ENCODE assay signal across 17 cellular contexts in genomic region chr14:52325632-52326031, GRCh38. TPM values are rescaled to one million over a fixed set of nuclear protein-coding genes. Genes with fewer than 3 reads are reported as not detected.
DNase-seq lines count a peak whose midpoint lies in the region; ATAC-seq and TF ChIP-seq lines count a peak whose summit lies in the region.
"Had no signal": no experiment of that assay in that cellular context is flagged by ENCODE, and none has a peak within 500 bp of the region (broad histone marks: within the 10 kb centered on the region; RNA-seq: fewer than 3 reads in every experiment).

No MANE protein-coding gene starts in this region.

- H3K9me3 Mint-ChIP-seq in stimulated activated naive CD8-positive, alpha-beta T cell treated with anti-CD3 and anti-CD28 coated beads, Interleukin-15, Interleukin-2, amounts not matched to agents 100 ng/mL and 50 ng/mL, for 24 hours = peaks cover 19% of the 10 kb centered on the region
- H3K9me3 Mint-ChIP-seq in activated B cell treated with CpG ODN at 0.5 μM for 24 hours = peaks cover 11% of the 10 kb centered on the region

- no peaks in the 10 kb centered on the region for H3K27me3 ChIP-seq in fibroblast of lung (ENCODE audit: control insufficient read depth, insufficient read depth, low read length)

- POLR2A ChIA-PET in activated B cell treated with CpG ODN at 0.5 μM for 24 hours (lab: Charles Lee) = interaction anchor here (0.6 to 1.3 kb wide), 4 partner anchors 9 to 827 kb away, joined by 3 to 11 read pairs (median 4); partner anchors contain the start of gene DDHD1

- no peaks in the 10 kb centered on the region for H3K27me3 Mint-ChIP-seq in stimulated activated naive CD8-positive, alpha-beta T cell treated with anti-CD3 and anti-CD28 coated beads, Interleukin-15, Interleukin-2, amounts not matched to agents 100 ng/mL and 50 ng/mL, for 24 hours
- peaks cover 18% of the 10 kb centered on the region for H3K27me3 Mint-ChIP-seq in activated B cell treated with CpG ODN at 0.5 μM for 24 hours

- intact Hi-C loops in activated B cell treated with CpG ODN at 0.5 μM for 24 hours (cut with micrococcal nuclease) = loop anchor here (1.0 to 10.0 kb wide), 7 partner anchors 15 to 1287 kb away; partner anchors contain the start of genes DDHD1, ERO1A, GPR137C and TXNDC16

- CTCF ChIA-PET in activated B cell treated with CpG ODN at 0.5 μM for 24 hours (lab: Charles Lee) = no interaction called here

- H3K27ac Mint-ChIP-seq in stimulated activated naive CD8-positive, alpha-beta T cell treated with anti-CD3 and anti-CD28 coated beads, Interleukin-15, Interleukin-2, amounts not matched to agents 100 ng/mL and 50 ng/mL, for 24 hours = peak overlapping the region; percentile 49
- H3K27ac Mint-ChIP-seq in activated B cell treated with CpG ODN at 0.5 μM for 24 hours = peak overlapping the region; percentile 32

- no peaks in the 10 kb centered on the region for H4K20me1 ChIP-seq in fibroblast of lung (ENCODE audit: control insufficient read depth, extremely low read depth, insufficient read depth, low read length)

- H3K4me1 Mint-ChIP-seq in stimulated activated naive CD8-positive, alpha-beta T cell treated with anti-CD3 and anti-CD28 coated beads, Interleukin-15, Interleukin-2, amounts not matched to agents 100 ng/mL and 50 ng/mL, for 24 hours (ENCODE audit: low read depth) = peaks cover 82% of the 10 kb centered on the region
- H3K4me1 Mint-ChIP-seq in activated B cell treated with CpG ODN at 0.5 μM for 24 hours = peaks cover 28% of the 10 kb centered on the region

- peaks cover 67% of the 10 kb centered on the region for H3K36me3 Mint-ChIP-seq in stimulated activated naive CD8-positive, alpha-beta T cell treated with anti-CD3 and anti-CD28 coated beads, Interleukin-15, Interleukin-2, amounts not matched to agents 100 ng/mL and 50 ng/mL, for 24 hours (ENCODE audit: low read depth)
- H3K36me3 Mint-ChIP-seq in activated B cell treated with CpG ODN at 0.5 μM for 24 hours (ENCODE audit: low read depth) = no peaks in the 10 kb centered on the region

- no peak overlapping the region for H3K4me2 ChIP-seq in fibroblast of lung (ENCODE audit: extremely low read depth, insufficient read depth, low read length)
- H3K4me2 ChIP-seq: smooth muscle cell had no signal

- peaks cover 6% of the 10 kb centered on the region for H3K79me2 ChIP-seq in fibroblast of lung (ENCODE audit: control insufficient read depth, insufficient read depth, low read length)
- H3K79me2 ChIP-seq: parathyroid adenoma had no signal

- peaks cover 15% of the 10 kb centered on the region for H3K4me1 ChIP-seq in fibroblast of lung (ENCODE audit: control insufficient read depth, extremely low read depth, insufficient read depth, low read length)
- H3K4me1 ChIP-seq: parathyroid adenoma had no signal

- no peak for ATAC-seq in stimulated activated naive CD8-positive, alpha-beta T cell treated with anti-CD3 and anti-CD28 coated beads, Interleukin-15, Interleukin-2, amounts not matched to agents 100 U/mL and 50 U/mL, for 24 hours
- ATAC-seq in activated B cell treated with CpG ODN at 0.5 μM for 24 hours (ENCODE audit: low read depth) (no peak), GM18511 (IDR thresholded peaks at IDR 0.05; ENCODE audit: unreplicated experiment) (no peak)
- ATAC-seq: HCT116 had no signal

- no peaks in the 10 kb centered on the region for H3K9me3 ChIP-seq in fibroblast of lung (ENCODE audit: control insufficient read depth, insufficient read depth, low read depth, low read length)

- H2AFZ ChIP-seq in fibroblast of lung (ENCODE audit: low read length) = no peak overlapping the region
- H2AFZ ChIP-seq: parathyroid adenoma had no signal

- H3K4me3 ChIP-seq in fibroblast of lung (replicated peaks in 1 of 4; ENCODE audit: control extremely low read depth in 1 of 4, insufficient read depth in 1 of 4, low read depth in 3 of 4, low read length in 4 of 4) = peak overlapping the region in 1 of 4 experiments; percentile 1
- H3K4me3 ChIP-seq: smooth muscle cell had no signal

- peak overlapping the region; percentile 15 for H3K4me3 Mint-ChIP-seq in stimulated activated naive CD8-positive, alpha-beta T cell treated with anti-CD3 and anti-CD28 coated beads, Interleukin-15, Interleukin-2, amounts not matched to agents 100 ng/mL and 50 ng/mL, for 24 hours
- H3K4me3 Mint-ChIP-seq in activated B cell treated with CpG ODN at 0.5 μM for 24 hours = peak overlapping the region; percentile 33

- H3K36me3 ChIP-seq in fibroblast of lung (ENCODE audit: control insufficient read depth, insufficient read depth, low read length) = peaks cover 2% of the 10 kb centered on the region

- TF ChIP-seq CTCF in activated B cell treated with CpG ODN at 0.5 μM for 24 hours (IDR thresholded peaks at IDR 0.05) = no peak
- TF ChIP-seq CTCF in fibroblast of lung (conservative IDR thresholded peaks at IDR 0.05 in 1 of 2, IDR thresholded peaks at IDR 0.05 in 1 of 2; ENCODE audit: low read depth in 1 of 2, low read length in 2 of 2) = no peak

- H3K9ac ChIP-seq in fibroblast of lung (ENCODE audit: insufficient read depth, low read length) = no peak overlapping the region
- H3K9ac ChIP-seq: parathyroid adenoma had no signal

- no peak overlapping the region for H3K27ac ChIP-seq in fibroblast of lung (ENCODE audit: insufficient read depth, low read length)
- H3K27ac ChIP-seq: parathyroid adenoma had no signal

- no peak for DNase-seq in stimulated activated naive CD8-positive, alpha-beta T cell treated with anti-CD3 and anti-CD28 coated beads, Interleukin-15, Interleukin-2, amounts not matched to agents 100 U/mL and 50 U/mL, for 24 hours
- no peak for DNase-seq in activated B cell treated with CpG ODN at 0.5 μM for 24 hours
- peak; percentile 56 to 70 for DNase-seq in fibroblast of lung (ENCODE audit: low read depth in 2 of 2)
- DNase-seq in HPDE6-E6E7 (ENCODE audit: extremely low spot score) = no peak
- DNase-seq in NCI-H226 = no peak
- no peak for DNase-seq in MV-4-11 (lab: John Stamatoyannopoulos, UW)
- DNase-seq: KG1, NCI-H1694, NCI-H69, RPMI8226, substantia nigra had no signal

RNA-seq across cellular contexts. Expression of gene PTGER2, which starts 11.5 kb away (rescaled TPM):
- total RNA-seq in activated B cell treated with CpG ODN at 0.5 μM for 24 hours = 0.09 and 0.12 TPM in 2 replicates
- 30.0 and 38.8 TPM in 2 replicates for total RNA-seq in fibroblast of lung
- 15.9 and 27.3 TPM in 2 replicates for polyA plus RNA-seq in fibroblast of lung
- 17.5 and 32.4 TPM in 2 replicates for polyA plus RNA-seq in fibroblast of lung (2012)
- polyA minus RNA-seq in fibroblast of lung (ENCODE audit: low replicate concordance) = 5.1 and 5.7 TPM in 2 replicates
- total RNA-seq: endothelial cell of umbilical vein had no signal
- polyA plus RNA-seq: endothelial cell of umbilical vein had no signal

RNA-seq across cellular contexts. Expression of gene PTGDR, which starts 58.1 kb away (rescaled TPM):
- not detected in 2 replicates for total RNA-seq in activated B cell treated with CpG ODN at 0.5 μM for 24 hours
- total RNA-seq in fibroblast of lung = not detected in 2 replicates
- 0.08 TPM in 1 of 2 replicates, not detected in the other for polyA plus RNA-seq in fibroblast of lung
- 0.06 and 0.10 TPM in 2 replicates for polyA plus RNA-seq in fibroblast of lung (2012)
- not detected in 2 replicates for polyA minus RNA-seq in fibroblast of lung (ENCODE audit: low replicate concordance)
- total RNA-seq: endothelial cell of umbilical vein, smooth muscle cell had no signal
- polyA plus RNA-seq: endothelial cell of umbilical vein, smooth muscle cell had no signal

Comparison
In these comparisons a context has a peak if more than half of its experiments do, and no peak if none do; other contexts are left out.
1. DNase-seq: peak in fibroblast of lung (2 of 2); none in stimulated activated naive CD8-positive, alpha-beta T cell treated with anti-CD3 and anti-CD28 coated beads, Interleukin-15, Interleukin-2, amounts not matched to agents 100 U/mL and 50 U/mL, for 24 hours (single experiment), activated B cell treated with CpG ODN at 0.5 μM for 24 hours (single experiment), HPDE6-E6E7 (single experiment), NCI-H226 (single experiment) and MV-4-11 (single experiment).
2. RNA of gene PTGER2, which starts 11.5 kb away (total RNA-seq): 30.0 to 38.8 TPM in fibroblast of lung; 0.09 to 0.12 TPM in activated B cell treated with CpG ODN at 0.5 μM for 24 hours; every median in the first group is over 10 times any median in the second.